In the genomic region with DNA sequence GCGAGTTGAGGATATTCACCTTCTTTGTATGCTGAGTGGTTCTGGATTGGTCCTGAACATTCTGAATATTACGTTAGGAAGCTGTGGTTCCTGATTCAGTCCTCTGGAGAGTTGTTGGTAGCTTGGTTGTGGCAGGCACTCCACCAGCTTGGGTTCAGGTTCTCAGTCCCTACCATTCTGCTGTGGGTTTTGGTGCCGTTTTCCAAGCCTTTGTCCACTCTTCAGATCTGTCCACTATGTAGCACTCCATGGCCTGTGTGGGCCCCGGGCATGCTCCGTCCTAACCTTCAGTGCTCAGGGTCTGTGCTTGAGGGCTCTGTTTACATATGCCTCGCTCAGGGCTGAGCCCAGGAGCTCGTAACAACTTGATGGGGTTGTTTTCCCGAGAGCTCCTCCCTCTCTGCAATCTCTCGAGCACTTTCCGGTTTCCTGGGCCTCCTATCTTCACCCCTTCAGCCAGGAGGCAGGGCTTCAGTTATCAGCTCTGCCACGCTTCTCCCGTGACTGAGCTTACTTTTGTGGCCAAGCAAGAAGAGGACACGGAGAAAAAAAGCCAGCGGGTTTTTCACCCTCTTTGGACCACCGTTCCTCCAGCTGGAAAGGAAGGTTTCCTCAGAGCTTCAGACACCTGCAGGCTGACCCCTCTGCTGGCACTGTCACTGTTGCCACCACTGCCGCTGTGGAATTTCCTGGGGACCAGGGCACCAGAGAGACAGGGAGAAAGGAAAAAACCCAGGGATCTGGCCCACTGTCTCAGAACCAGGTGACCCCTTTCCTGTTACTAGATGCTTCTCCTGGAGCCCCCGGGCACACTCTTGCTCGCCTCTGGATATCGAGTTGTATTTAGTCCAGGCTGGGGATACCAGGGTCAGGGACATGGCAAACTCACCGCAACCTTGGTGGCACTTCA, we compare ENCODE assay signal across 13 cellular contexts. TPM values are rescaled to one million over a fixed set of nuclear protein-coding genes. Genes with fewer than 3 reads are reported as not detected.
DNase-seq lines count a peak whose midpoint lies in the region; ATAC-seq and TF ChIP-seq lines count a peak whose summit lies in the region.
"Had no signal": no experiment of that assay in that cellular context is flagged by ENCODE, and none has a peak within 500 bp of the region (broad histone marks: within the 10 kb centered on the region; RNA-seq: fewer than 3 reads in every experiment).

No MANE protein-coding gene starts in this region.

- peak overlapping the region in 1 of 4 donors; percentile 17 for H3K4me3 ChIP-seq in Peyer's patch
- peak overlapping the region; percentile 18 for H3K4me3 ChIP-seq in fibroblast of villous mesenchyme (ENCODE audit: low read depth, low read length)
- peak overlapping the region; percentile 39 for H3K4me3 ChIP-seq in naive thymus-derived CD4-positive, alpha-beta T cell (ENCODE audit: low read length)
- H3K4me3 ChIP-seq in Karpas-422 (ENCODE audit: low read length): no peak overlapping the region

- TF ChIP-seq CTCF in Peyer's patch (IDR thresholded peaks at IDR 0.05) (no peak), fibroblast of villous mesenchyme (IDR thresholded peaks at IDR 0.05; ENCODE audit: insufficient read depth, low read depth, low read length) (no peak)

- peak overlapping the region; percentile 56 to 95 (median 86) for H3K27ac Mint-ChIP-seq in naive thymus-derived CD4-positive, alpha-beta T cell
- H3K27ac Mint-ChIP-seq: H9, immature natural killer cell had no signal

- H3K27me3 ChIP-seq in Peyer's patch (no peaks in the 10 kb centered on the region), Karpas-422 (ENCODE audit: low read length) (no peaks in the 10 kb centered on the region)
- H3K27me3 ChIP-seq in naive thymus-derived CD4-positive, alpha-beta T cell (ENCODE audit: control insufficient read depth in 2 of 2, insufficient read depth in 2 of 2, low read length in 2 of 2): no peaks in the 10 kb centered on the region

- H3K9me3 Mint-ChIP-seq in naive thymus-derived CD4-positive, alpha-beta T cell: peaks cover 0 to 2% (median 0%) of the 10 kb centered on the region in 11 donors
- H3K9me3 Mint-ChIP-seq: H9 had no signal

- H3K9ac ChIP-seq in Karpas-422 (ENCODE audit: low read length): no peak overlapping the region

- peaks cover 5 to 47% (median 27%) of the 10 kb centered on the region in 7 donors for H3K4me1 Mint-ChIP-seq in naive thymus-derived CD4-positive, alpha-beta T cell
- H3K4me1 Mint-ChIP-seq: immature natural killer cell had no signal

- peak overlapping the region; percentile 56 to 86 (median 76) for H3K4me3 Mint-ChIP-seq in naive thymus-derived CD4-positive, alpha-beta T cell
- H3K4me3 Mint-ChIP-seq: H9, immature natural killer cell had no signal

- peak; percentile 51 for DNase-seq in DMS153 treated with DMSO at 0.1 percent for 48 hours (lab: John Stamatoyannopoulos, UW; ENCODE audit: unreplicated experiment)
- DNase-seq in Peyer's patch: peak in 1 of 3 donors; percentile 54
- DNase-seq in fibroblast of villous mesenchyme (ENCODE audit: low read depth): peak; percentile 76
- DNase-seq in naive thymus-derived CD4-positive, alpha-beta T cell: peak in 5 of 9 donors; percentile 12 to 50 (median 24)
- no peak for DNase-seq in Karpas-422
- no peak for DNase-seq in GOT3 (lab: John Stamatoyannopoulos, UW)
- no peak for DNase-seq in NCI-H526 (lab: John Stamatoyannopoulos, UW)
- DNase-seq: Calu3, H9, immature natural killer cell, NCI-H2029 treated with DMSO at 0.1 percent for 48 hours, T-helper 1 cell had no signal

- H3K4me2 ChIP-seq in Karpas-422 (ENCODE audit: low read depth, low read length, poor library complexity, severe bottlenecking): no peak overlapping the region

- no peaks in the 10 kb centered on the region for H3K79me2 ChIP-seq in Karpas-422 (ENCODE audit: low read length)

- no peaks in the 10 kb centered on the region for H3K27me3 Mint-ChIP-seq in naive thymus-derived CD4-positive, alpha-beta T cell

- H3K4me1 ChIP-seq in Peyer's patch (peaks cover 0 to 40% (median 1%) of the 10 kb centered on the region in 4 donors), Karpas-422 (ENCODE audit: low read length) (no peaks in the 10 kb centered on the region)
- peaks cover 0 to 21% of the 10 kb centered on the region in 2 donors for H3K4me1 ChIP-seq in naive thymus-derived CD4-positive, alpha-beta T cell (ENCODE audit: control insufficient read depth in 2 of 2, insufficient read depth in 2 of 2, low read length in 2 of 2)

- no peak for TF ChIP-seq POLR2A in Peyer's patch (IDR thresholded peaks at IDR 0.05)

- H3K36me3 Mint-ChIP-seq in naive thymus-derived CD4-positive, alpha-beta T cell: peaks cover 0 to 32% (median 3%) of the 10 kb centered on the region in 5 donors

- H3K9me3 ChIP-seq in Peyer's patch (no peaks in the 10 kb centered on the region), Karpas-422 (ENCODE audit: low read length) (no peaks in the 10 kb centered on the region)
- H3K9me3 ChIP-seq in naive thymus-derived CD4-positive, alpha-beta T cell (ENCODE audit: control insufficient read depth in 2 of 3, low read length in 3 of 3): no peaks in the 10 kb centered on the region

- ATAC-seq in naive thymus-derived CD4-positive, alpha-beta T cell: peak; percentile 63
- no peak for ATAC-seq in GM21360 (IDR thresholded peaks at IDR 0.05; ENCODE audit: unreplicated experiment)

- H3K36me3 ChIP-seq in Peyer's patch (no peaks in the 10 kb centered on the region), Karpas-422 (ENCODE audit: insufficient read depth, low read length) (no peaks in the 10 kb centered on the region)
- no peaks in the 10 kb centered on the region for H3K36me3 ChIP-seq in naive thymus-derived CD4-positive, alpha-beta T cell (ENCODE audit: control insufficient read depth in 2 of 3, insufficient read depth in 3 of 3, low read length in 3 of 3)

- H3K27ac ChIP-seq in Peyer's patch (peak overlapping the region in 3 of 4 donors; percentile 8 to 64 (median 61)), Karpas-422 (ENCODE audit: low read length) (no peak overlapping the region)
- H3K27ac ChIP-seq in naive thymus-derived CD4-positive, alpha-beta T cell (ENCODE audit: low read depth, low read length): peak overlapping the region; percentile 33

- POLR2A ChIA-PET in naive thymus-derived CD4-positive, alpha-beta T cell (lab: Charles Lee): interaction anchor here (0.7 to 2.7 kb wide), 7 partner anchors 9 to 1234 kb away, joined by 3 to 19 read pairs (median 5); partner anchors contain the start of genes KIAA0513 and ZDHHC7

- no peak overlapping the region for H2AFZ ChIP-seq in Karpas-422 (ENCODE audit: low read length)

- no peaks in the 10 kb centered on the region for H3K9me2 ChIP-seq in Karpas-422 (replicated peaks; ENCODE audit: insufficient read depth, low read length)

- intact Hi-C loops in naive thymus-derived CD4-positive, alpha-beta T cell (cut with micrococcal nuclease): loop anchor here in 1 of 2 donors (2.0 kb wide), 1 partner anchor 18 kb away; no protein-coding TSS in a partner anchor

- CTCF ChIA-PET in naive thymus-derived CD4-positive, alpha-beta T cell (lab: Charles Lee): interaction anchor here (0.6 to 2.8 kb wide), 9 partner anchors 9 to 839 kb away, joined by 3 to 9 read pairs (median 3); no protein-coding TSS in a partner anchor

- H4K20me1 ChIP-seq in Karpas-422 (ENCODE audit: insufficient read depth, low read depth, low read length): no peaks in the 10 kb centered on the region; the same call in 1 of the 2 replicates

RNA-seq across cellular contexts. Expression of gene KIAA0513, which starts 19.6 kb away (rescaled TPM):
- total RNA-seq in Peyer's patch (10 to 100 TPM; 17.7 to 52.0 (median 23.9) TPM), fibroblast of villous mesenchyme (17.7 and 26.3 TPM in 2 replicates)
- 10 to 100 TPM in 4 of 5 experiments, 1 to 10 TPM in 1; 9.5 to 28.9 (median 15.1) TPM for total RNA-seq in naive thymus-derived CD4-positive, alpha-beta T cell
- polyA plus RNA-seq in naive thymus-derived CD4-positive, alpha-beta T cell: 1 to 10 TPM; 6.9 to 7.9 TPM
- 0.97 and 1.6 TPM in 2 replicates for total RNA-seq in Karpas-422 (2014; rRNA removed; shearing (Covaris generic); ENCODE audit: low replicate concordance)

RNA-seq across cellular contexts. Expression of gene ZDHHC7, which starts 35.9 kb away (rescaled TPM):
- total RNA-seq in Peyer's patch: 10 to 100 TPM; 24.8 to 89.1 (median 69.6) TPM
- total RNA-seq in fibroblast of villous mesenchyme: 109 and 164 TPM in 2 replicates
- total RNA-seq in naive thymus-derived CD4-positive, alpha-beta T cell: 10 to 100 TPM; 31.7 to 62.2 (median 33.4) TPM
- polyA plus RNA-seq in naive thymus-derived CD4-positive, alpha-beta T cell: 10 to 100 TPM; 33.2 to 47.7 TPM
- 22.5 and 27.8 TPM in 2 replicates for total RNA-seq in Karpas-422 (2014; rRNA removed; shearing (Covaris generic); ENCODE audit: low replicate concordance)

Comparison
In these comparisons a context has a peak if more than half of its experiments do, and no peak if none do; other contexts are left out.
1. DNase-seq: peak in DMS153 treated with DMSO at 0.1 percent for 48 hours (single experiment), fibroblast of villous mesenchyme (single experiment) and naive thymus-derived CD4-positive, alpha-beta T cell (5 of 9); none in Karpas-422 (single experiment), GOT3 (single experiment) and NCI-H526 (0 of 2).